8 cellular contexts compared by ENCODE assay signal in the genomic region with DNA sequence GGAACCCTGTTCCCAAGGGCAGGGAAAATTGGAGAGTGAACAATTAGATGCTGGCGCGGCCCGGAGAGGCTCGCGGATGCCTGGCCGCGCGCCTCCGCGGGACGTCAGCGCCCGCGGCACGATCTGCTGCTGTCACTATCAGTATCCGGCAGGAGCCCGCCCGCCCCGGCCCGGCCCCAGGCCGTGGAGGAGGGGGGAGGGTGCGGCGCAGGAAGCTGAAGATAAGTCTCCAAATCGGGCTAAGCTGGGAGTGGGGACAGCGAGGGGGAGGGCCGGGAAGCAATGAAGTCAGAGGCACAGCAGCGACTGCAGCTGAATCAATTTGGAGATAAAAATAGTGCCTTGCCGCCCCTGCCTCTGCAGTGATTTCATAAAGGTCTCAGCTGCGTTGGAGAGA.
A peak's percentile ranks its signal among the peaks of the same experiment; 100 is the strongest.
DNase-seq lines count a peak whose midpoint lies in the region; ATAC-seq lines count a peak whose summit lies in the region.

No MANE protein-coding gene starts in this region.

- H3K9ac ChIP-seq in BLaER1 treated with 17β-estradiol and CSF1 and Interleukin-3, amounts not matched to agents 10 nM and 100 nM = no peak overlapping the region; a peak in 1 of 22 replicates
- H3K9ac ChIP-seq in skeletal muscle tissue (ENCODE audit: low read depth in 1 of 3, low read length in 3 of 3) = peak overlapping the region in 1 of 3 donors; percentile 46

- peak overlapping the region; percentile 16 to 66 (median 58) for H3K4me3 Mint-ChIP-seq in immature natural killer cell

- H3K27ac ChIP-seq in BLaER1 treated with 17β-estradiol and CSF1 and Interleukin-3, amounts not matched to agents 10 nM and 100 nM = no peak overlapping the region
- H3K27ac ChIP-seq in caudate nucleus (ENCODE audit: low read depth, low read length) (peak overlapping the region; percentile 60), skeletal muscle tissue (ENCODE audit: low read depth, low read length) (no peak overlapping the region)

- H3K4me3 ChIP-seq in BLaER1 treated with 17β-estradiol and CSF1 and Interleukin-3, amounts not matched to agents 10 nM and 100 nM = peak overlapping the region; percentile 16 to 59 (median 39); a peak in 13 of 20 replicates
- peak overlapping the region; percentile 44 to 76 (median 46) for H3K4me3 ChIP-seq in skeletal muscle tissue (ENCODE audit: low read length in 3 of 3)

- no peak overlapping the region for H3K27ac Mint-ChIP-seq in immature natural killer cell

- peak; percentile 2 for DNase-seq in activated CD4-positive, CD25-positive, alpha-beta regulatory T cell treated with anti-CD3 and anti-CD28 coated beads, Interleukin-2, amount 50 U/mL, for 16 hours (ENCODE audit: low read depth, low spot score)
- DNase-seq in caudate nucleus (lab: John Stamatoyannopoulos, UW) (peak in 57 of 61 donors; percentile 1 to 85 (median 43)), immature natural killer cell (peak in 2 of 3 donors; percentile 3 to 25)

- peaks cover 7 to 10% of the 10 kb centered on the region in 2 donors for H3K4me1 Mint-ChIP-seq in immature natural killer cell

- H3K4me1 ChIP-seq in BLaER1 treated with 17β-estradiol and CSF1 and Interleukin-3, amounts not matched to agents 10 nM and 100 nM = no peaks in the 10 kb centered on the region
- peaks cover 6 to 9% (median 7%) of the 10 kb centered on the region in 3 donors for H3K4me1 ChIP-seq in skeletal muscle tissue (ENCODE audit: control insufficient read depth in 3 of 3, insufficient read depth in 3 of 3, low read length in 3 of 3)

- H3K27me3 ChIP-seq in BLaER1 treated with 17β-estradiol and CSF1 and Interleukin-3, amounts not matched to agents 10 nM and 100 nM = peaks cover 9 to 23% (median 17%) of the 10 kb centered on the region in 11 experiments; a peak in 15 of 22 replicates
- peaks cover 0 to 6% (median 3%) of the 10 kb centered on the region in 3 donors for H3K27me3 ChIP-seq in skeletal muscle tissue (ENCODE audit: control insufficient read depth in 3 of 3, insufficient read depth in 3 of 3, low read length in 3 of 3)

- H3K9me3 Mint-ChIP-seq in immature natural killer cell = no peaks in the 10 kb centered on the region

- H3K4me2 ChIP-seq in BLaER1 treated with 17β-estradiol and CSF1 and Interleukin-3, amounts not matched to agents 10 nM and 100 nM = peak overlapping the region; percentile 54 to 70 (median 61)

- peak; percentile 58 for ATAC-seq in HG03159 (IDR thresholded peaks at IDR 0.05; ENCODE audit: unreplicated experiment)
- no peak for ATAC-seq in GM21576 (IDR thresholded peaks at IDR 0.05; ENCODE audit: unreplicated experiment)
- ATAC-seq in GM18868 (IDR thresholded peaks at IDR 0.05; ENCODE audit: unreplicated experiment) = no peak

- no peaks in the 10 kb centered on the region for H3K36me3 Mint-ChIP-seq in immature natural killer cell

- no peaks in the 10 kb centered on the region for H3K9me3 ChIP-seq in BLaER1 treated with 17β-estradiol and CSF1 and Interleukin-3, amounts not matched to agents 10 nM and 100 nM (replicated peaks in 1 of 11)
- H3K9me3 ChIP-seq in skeletal muscle tissue (ENCODE audit: control insufficient read depth in 3 of 3, low read length in 3 of 3) = no peaks in the 10 kb centered on the region

- no peaks in the 10 kb centered on the region for H3K36me3 ChIP-seq in BLaER1 treated with 17β-estradiol and CSF1 and Interleukin-3, amounts not matched to agents 10 nM and 100 nM
- H3K36me3 ChIP-seq in skeletal muscle tissue (ENCODE audit: control insufficient read depth in 3 of 3, insufficient read depth in 3 of 3, low read length in 3 of 3) = no peaks in the 10 kb centered on the region

- H4K20me1 ChIP-seq in BLaER1 treated with 17β-estradiol and CSF1 and Interleukin-3, amounts not matched to agents 10 nM and 100 nM = no peaks in the 10 kb centered on the region

- peaks cover 9 to 19% (median 13%) of the 10 kb centered on the region in 3 donors for H3K27me3 Mint-ChIP-seq in immature natural killer cell (ENCODE audit: low read depth in 3 of 3)
